In the genomic region with DNA sequence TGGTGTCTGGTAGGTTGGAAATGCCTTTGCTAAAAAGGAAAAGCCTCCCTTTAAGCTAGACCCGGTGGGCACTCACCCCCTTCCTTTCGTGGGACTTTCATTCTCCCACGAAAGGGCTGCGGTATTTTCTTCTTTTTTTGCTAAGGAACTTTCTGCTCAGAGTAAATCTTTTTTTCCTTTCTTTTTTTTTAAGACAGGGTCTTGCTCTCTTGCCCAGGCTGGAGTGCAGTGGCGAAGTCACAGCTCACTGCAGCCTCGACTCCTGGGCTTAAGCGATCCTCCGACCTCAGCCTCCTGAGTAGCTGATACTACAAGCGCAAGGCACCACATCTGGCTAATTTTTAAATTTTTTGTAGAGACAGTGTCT, we compare ENCODE assay signal across 8 cellular contexts. TPM values are rescaled to one million over a fixed set of nuclear protein-coding genes. Genes with fewer than 3 reads are reported as not detected.
A peak's percentile ranks its signal among the peaks of the same experiment; 100 is the strongest.
DNase-seq lines count a peak whose midpoint lies in the region; ATAC-seq and TF ChIP-seq lines count a peak whose summit lies in the region.

No MANE protein-coding gene starts in this region.

- H3K9me3 Mint-ChIP-seq in Calu3 (ENCODE audit: low read depth, unreplicated experiment), result no peaks in the 10 kb centered on the region

- H3K27me3 Mint-ChIP-seq in Calu3 (ENCODE audit: unreplicated experiment), result no peaks in the 10 kb centered on the region

- no TSS peak for BruUV-seq in Calu3 (replicated peaks; lab: Mats Ljungman, UMichigan)

- no peaks in the 10 kb centered on the region for H3K36me3 ChIP-seq in fibroblast of lung (ENCODE audit: control insufficient read depth, insufficient read depth, low read length)

- no peaks in the 10 kb centered on the region for H3K79me2 ChIP-seq in fibroblast of lung (ENCODE audit: control insufficient read depth, insufficient read depth, low read length)

- peak overlapping the region; percentile 94 for H3K4me2 ChIP-seq in fibroblast of lung (ENCODE audit: extremely low read depth, insufficient read depth, low read length)

- no peaks in the 10 kb centered on the region for H3K9me3 ChIP-seq in fibroblast of lung (ENCODE audit: control insufficient read depth, insufficient read depth, low read depth, low read length)

- intact Hi-C loops in Calu3 (cut with micrococcal nuclease; ENCODE audit: unreplicated experiment), result loop anchor here (2.0 kb wide), 1 partner anchor 63 kb away; no protein-coding TSS in a partner anchor

- peak overlapping the region; percentile 70 for H3K27ac Mint-ChIP-seq in Calu3 (ENCODE audit: unreplicated experiment)

- DNase-seq in Calu3 (no peak), RWPE1 (ENCODE audit: low spot score) (no peak), fibroblast of lung (ENCODE audit: low read depth in 2 of 2) (no peak), skeletal muscle cell (ENCODE audit: low read depth) (no peak), occipital lobe (lab: John Stamatoyannopoulos, UW) (no peak), NCI-H446 (lab: John Stamatoyannopoulos, UW) (no peak)

- H3K4me1 Mint-ChIP-seq in Calu3 (ENCODE audit: low read depth, unreplicated experiment), result no peaks in the 10 kb centered on the region

- H3K27ac ChIP-seq in RWPE1 (peak overlapping the region; percentile 51), fibroblast of lung (ENCODE audit: insufficient read depth, low read length) (no peak overlapping the region)

- H3K9ac ChIP-seq in fibroblast of lung (ENCODE audit: insufficient read depth, low read length), result no peak overlapping the region

- no peaks in the 10 kb centered on the region for H3K27me3 ChIP-seq in fibroblast of lung (ENCODE audit: control insufficient read depth, insufficient read depth, low read length)

- H4K20me1 ChIP-seq in fibroblast of lung (ENCODE audit: control insufficient read depth, extremely low read depth, insufficient read depth, low read length), result no peaks in the 10 kb centered on the region

- H3K4me1 ChIP-seq in fibroblast of lung (ENCODE audit: control insufficient read depth, extremely low read depth, insufficient read depth, low read length), result peaks cover 2% of the 10 kb centered on the region

- POLR2A ChIA-PET in RWPE1 (lab: Yijun Ruan, JAX; ENCODE audit: low non-redundant PET), result interaction anchor here (0.6 kb wide), 1 partner anchor 61 kb away, joined by 3 read pairs; no protein-coding TSS in a partner anchor

- ATAC-seq in GM21447 (IDR thresholded peaks at IDR 0.05; ENCODE audit: unreplicated experiment), result no peak
- no peak for ATAC-seq in GM21723 (IDR thresholded peaks at IDR 0.05; ENCODE audit: unreplicated experiment)

- H2AFZ ChIP-seq in fibroblast of lung (ENCODE audit: low read length), result no peak overlapping the region

- H3K4me3 Mint-ChIP-seq in Calu3 (ENCODE audit: low read depth, unreplicated experiment), result peak overlapping the region; percentile 84

- H3K4me3 ChIP-seq in fibroblast of lung (replicated peaks in 1 of 4; ENCODE audit: control extremely low read depth in 1 of 4, insufficient read depth in 1 of 4, low read depth in 3 of 4, low read length in 4 of 4) (peak overlapping the region in 1 of 4 experiments; percentile 55), skeletal muscle cell (ENCODE audit: low read depth, low read length) (peak overlapping the region; percentile 46)

- TF ChIP-seq CTCF in Calu3 (IDR thresholded peaks at IDR 0.05; ENCODE audit: unreplicated experiment) (no peak), RWPE1 (conservative IDR thresholded peaks at IDR 0.05; ENCODE audit: low read depth) (peak; percentile 35), fibroblast of lung (conservative IDR thresholded peaks at IDR 0.05 in 1 of 2, IDR thresholded peaks at IDR 0.05 in 1 of 2; ENCODE audit: low read depth in 1 of 2, low read length in 2 of 2) (no peak)

- CTCF ChIA-PET in Calu3 (lab: Charles Lee) (interaction anchor here (0.6 to 5.5 kb wide), 33 partner anchors 8 to 653 kb away, joined by 3 to 110 read pairs (median 5); partner anchors contain the start of genes PIGT, SDC4, SYS1 and WFDC10A), RWPE1 (lab: Yijun Ruan, JAX) (interaction anchor here (0.6 to 6.3 kb wide), 35 partner anchors 9 to 422 kb away, joined by 3 to 62 read pairs (median 5); partner anchors contain the start of genes DBNDD2, PIGT, RBPJL and SYS1)

- peaks cover 16% of the 10 kb centered on the region for H3K36me3 Mint-ChIP-seq in Calu3 (ENCODE audit: insufficient read depth, unreplicated experiment)

RNA-seq across cellular contexts. Expression of gene TP53TG5, which starts 4.0 kb away (rescaled TPM):
- total RNA-seq in Calu3 (2022), result 0.52 and 0.88 TPM in 2 replicates
- total RNA-seq in fibroblast of lung, result under 0.01 TPM in 1 of 2 replicates, not detected in the other
- polyA plus RNA-seq in fibroblast of lung, result 0.14 TPM in 1 of 2 replicates, not detected in the other
- polyA plus RNA-seq in fibroblast of lung (2012), result 0.25 and 0.83 TPM in 2 replicates
- polyA minus RNA-seq in fibroblast of lung (ENCODE audit: low replicate concordance), result 0.16 TPM in 1 of 2 replicates, not detected in the other
- total RNA-seq in occipital lobe, result not detected

RNA-seq across cellular contexts. Expression of gene SYS1, which starts 11.1 kb away (rescaled TPM):
- total RNA-seq in Calu3 (2022) (42.1 and 45.5 TPM in 2 replicates), fibroblast of lung (20.0 and 20.5 TPM in 2 replicates), occipital lobe (23.4 TPM)
- polyA plus RNA-seq in fibroblast of lung, result 21.9 and 23.4 TPM in 2 replicates
- 17.7 and 18.4 TPM in 2 replicates for polyA plus RNA-seq in fibroblast of lung (2012)
- 77.0 and 135 TPM in 2 replicates for polyA minus RNA-seq in fibroblast of lung (ENCODE audit: low replicate concordance)

RNA-seq across cellular contexts. Expression of gene SDC4, which starts 25.9 kb away (rescaled TPM):
- total RNA-seq in Calu3 (2022) (238 and 256 TPM in 2 replicates), fibroblast of lung (142 and 175 TPM in 2 replicates), occipital lobe (1.9 TPM)
- 226 and 312 TPM in 2 replicates for polyA plus RNA-seq in fibroblast of lung
- 220 and 326 TPM in 2 replicates for polyA plus RNA-seq in fibroblast of lung (2012)
- polyA minus RNA-seq in fibroblast of lung (ENCODE audit: low replicate concordance), result 291 and 339 TPM in 2 replicates

RNA-seq across cellular contexts. Expression of gene DBNDD2, which starts 34.0 kb away (rescaled TPM):
- total RNA-seq in Calu3 (2022) (105 and 113 TPM in 2 replicates), fibroblast of lung (3.9 and 4.8 TPM in 2 replicates), occipital lobe (5.9 TPM)
- 28.1 and 51.8 TPM in 2 replicates for polyA plus RNA-seq in fibroblast of lung
- polyA plus RNA-seq in fibroblast of lung (2012), result 22.2 and 39.9 TPM in 2 replicates
- polyA minus RNA-seq in fibroblast of lung (ENCODE audit: low replicate concordance), result 11.9 and 54.0 TPM in 2 replicates

RNA-seq across cellular contexts. Expression of gene PIGT, which starts 41.9 kb away (rescaled TPM):
- total RNA-seq in Calu3 (2022) (192 and 193 TPM in 2 replicates), fibroblast of lung (25.8 and 26.2 TPM in 2 replicates), occipital lobe (12.0 TPM)
- 53.9 and 70.0 TPM in 2 replicates for polyA plus RNA-seq in fibroblast of lung
- 95.8 and 97.6 TPM in 2 replicates for polyA plus RNA-seq in fibroblast of lung (2012)
- polyA minus RNA-seq in fibroblast of lung (ENCODE audit: low replicate concordance), result 189 and 267 TPM in 2 replicates

Comparison
In these comparisons a context has a peak if more than half of its experiments do, and no peak if none do; other contexts are left out.
1. RNA of gene SDC4, which starts 25.9 kb away (total RNA-seq): 238 to 256 TPM in Calu3 and 142 to 175 TPM in fibroblast of lung; 1.9 TPM in occipital lobe (single experiment); every median in the first group is over 10 times any median in the second.